In genomic region chr1:153535664-153536585, GRCh38 we compare ENCODE assay signal across 1 cellular context.
A peak's percentile ranks its signal among the peaks of the same experiment; 100 is the strongest.
TF ChIP-seq lines count a peak whose summit lies in the region.

S100A6 (minus strand) TSS chr1:153535991; CDS start chr1:153535339, 652 bp downstream.

TF ChIP-seq in IMR-90, 13 proteins besides CTCF, POLR2A, EP300 and RAD21 (continued from another document):
- TF ChIP-seq ELK1 (IDR thresholded peaks at IDR 0.05; ENCODE audit: borderline replicate concordance, low read depth, low read length), result no peak
- TF ChIP-seq CEBPB (IDR thresholded peaks at IDR 0.05; ENCODE audit: low read depth, low read length), result peak; percentile 56
- no peak for TF ChIP-seq RCOR1 (IDR thresholded peaks at IDR 0.05; ENCODE audit: insufficient replicate concordance, low read length)
- TF ChIP-seq MXI1 (IDR thresholded peaks at IDR 0.05; ENCODE audit: borderline replicate concordance, low read depth, low read length), result 0 out of 2 replicates have a peak, but pooled peaks have one; percentile 20
